In genomic region chr3:50673937-50674336, GRCh38 we compare ENCODE assay signal across 1 cellular context.
TF ChIP-seq lines count a peak whose summit lies in the region.

No MANE protein-coding gene starts in this region.

TF ChIP-seq in H1, 55 proteins besides CTCF, POLR2A, EP300 and RAD21:
- TF ChIP-seq SUZ12 (IDR thresholded peaks at IDR 0.05; ENCODE audit: low read length) (no peak), ASH2L (IDR thresholded peaks at IDR 0.05; ENCODE audit: low read length) (no peak), RFX5 (IDR thresholded peaks at IDR 0.05; ENCODE audit: borderline replicate concordance, low read depth, low read length) (no peak), SAP30 (IDR thresholded peaks at IDR 0.05; ENCODE audit: insufficient read depth, insufficient replicate concordance, low read length) (no peak), CBX8 (IDR thresholded peaks at IDR 0.05; ENCODE audit: borderline replicate concordance, low read depth, low read length) (no peak), KDM4A (IDR thresholded peaks at IDR 0.05; ENCODE audit: low read depth, low read length, severe bottlenecking) (no peak)
TF ChIP-seq in H1: peak in this region for 0.
